In the genomic region with DNA sequence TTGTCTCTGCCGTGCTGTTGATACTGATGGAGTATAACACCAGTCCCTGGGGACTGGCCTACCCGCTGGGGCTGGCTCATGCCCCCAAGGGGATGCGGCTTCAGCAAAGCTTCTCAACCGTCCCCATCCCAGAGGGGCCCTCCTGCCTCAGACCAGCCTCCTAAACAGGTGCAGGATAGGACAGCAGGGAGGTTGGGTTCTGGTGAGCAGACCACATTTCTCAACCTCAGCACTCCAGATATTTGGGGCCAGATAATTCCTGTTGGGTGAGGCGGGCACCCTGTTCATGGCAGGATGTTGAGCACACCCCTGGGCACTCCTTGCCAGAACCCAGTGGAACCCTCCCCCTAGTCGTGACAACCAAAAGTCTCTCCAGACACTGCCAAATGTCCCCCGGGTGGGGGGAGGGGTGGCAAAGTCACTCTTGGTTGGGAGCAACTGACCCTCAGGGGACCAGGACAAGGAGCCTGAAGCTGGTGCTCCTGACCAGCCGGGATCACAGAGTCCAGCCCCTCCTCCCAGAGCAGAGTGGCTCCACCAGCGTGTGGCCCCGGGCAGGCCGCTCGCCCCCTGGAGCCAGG, we compare ENCODE assay signal across 16 cellular contexts.
DNase-seq lines count a peak whose midpoint lies in the region; ATAC-seq and TF ChIP-seq lines count a peak whose summit lies in the region.
"Had no signal": no experiment of that assay in that cellular context is flagged by ENCODE, and none has a peak within 500 bp of the region (broad histone marks: within the 10 kb centered on the region; RNA-seq: fewer than 3 reads in every experiment).

No MANE protein-coding gene starts in this region.

- H2BK15ac ChIP-seq in H9 (ENCODE audit: low read depth, low read length): no peak overlapping the region

- no peak overlapping the region for H3T11ph ChIP-seq in H9 (ENCODE audit: low read length)

- H3K4me1 ChIP-seq in H9 (ENCODE audit: insufficient read depth, low read length) (no peaks in the 10 kb centered on the region), fibroblast of lung (ENCODE audit: control insufficient read depth, extremely low read depth, insufficient read depth, low read length) (no peaks in the 10 kb centered on the region)
- H3K4me1 ChIP-seq: BE2C, SJSA1 had no signal

- H3K27me3 ChIP-seq in H9 (ENCODE audit: insufficient read depth, low read length) (no peaks in the 10 kb centered on the region), fibroblast of lung (ENCODE audit: control insufficient read depth, insufficient read depth, low read length) (no peaks in the 10 kb centered on the region)
- H3K27me3 ChIP-seq in CD4-positive, alpha-beta T cell (ENCODE audit: control insufficient read depth, insufficient read depth, low read length): peaks cover 5% of the 10 kb centered on the region
- H3K27me3 ChIP-seq: BE2C, SJSA1, tibial nerve had no signal

- H2BK5ac ChIP-seq in H9 (ENCODE audit: insufficient read length, low read length): no peak overlapping the region

- H3K56ac ChIP-seq in H9 (ENCODE audit: insufficient read length, low read depth, low read length): no peak overlapping the region

- H3K36me3 ChIP-seq in fibroblast of lung (ENCODE audit: control insufficient read depth, insufficient read depth, low read length): no peaks in the 10 kb centered on the region
- H3K36me3 ChIP-seq: BE2C, SJSA1 had no signal

- H3K4me1 Mint-ChIP-seq in CD14-positive monocyte (peaks cover 7% of the 10 kb centered on the region), H9 (no peaks in the 10 kb centered on the region), nephron (peaks cover 31% of the 10 kb centered on the region)
- peaks cover 4% of the 10 kb centered on the region for H3K4me1 Mint-ChIP-seq in CD4-positive, alpha-beta T cell (ENCODE audit: low read depth)

- H3K27me3 Mint-ChIP-seq in CD14-positive monocyte (ENCODE audit: low read depth in 3 of 3) (peaks cover 11 to 17% (median 12%) of the 10 kb centered on the region in 3 donors), H9 (ENCODE audit: low read depth) (no peaks in the 10 kb centered on the region), nephron (ENCODE audit: low read depth) (no peaks in the 10 kb centered on the region)
- H3K27me3 Mint-ChIP-seq in CD4-positive, alpha-beta T cell: peaks cover 5% of the 10 kb centered on the region

- peaks cover 0 to 14% (median 4%) of the 10 kb centered on the region in 7 donors for H3K9me3 Mint-ChIP-seq in CD14-positive monocyte
- peaks cover 7 to 18% of the 10 kb centered on the region in 2 experiments; a peak in 4 of 5 replicates for H3K9me3 Mint-ChIP-seq in H9
- peaks cover 6% of the 10 kb centered on the region for H3K9me3 Mint-ChIP-seq in nephron
- H3K9me3 Mint-ChIP-seq in CD4-positive, alpha-beta T cell: no peaks in the 10 kb centered on the region
- H3K9me3 Mint-ChIP-seq: stimulated activated memory B cell treated with anti-CD40 and anti-IgM and Interleukin-4, amounts not matched to agents 10 μg/mL and 1 μg/mL and 100 μg/mL, for 72 hours had no signal

- no peak overlapping the region for H2AK5ac ChIP-seq in H9 (ENCODE audit: insufficient read length, low read length)

- no peak overlapping the region for H4K8ac ChIP-seq in H9 (replicated peaks; ENCODE audit: insufficient read length, low read depth, low read length)

- no peaks in the 10 kb centered on the region for H3K79me1 ChIP-seq in H9 (ENCODE audit: insufficient read depth, low read depth, low read length, poor library complexity, severe bottlenecking)

- H3K4me2 ChIP-seq in H9 (ENCODE audit: insufficient read depth, insufficient read length, low read length): no peak overlapping the region
- H3K4me2 ChIP-seq in fibroblast of lung (ENCODE audit: extremely low read depth, insufficient read depth, low read length): no peak overlapping the region

- no peak overlapping the region for H3K23ac ChIP-seq in H9 (ENCODE audit: insufficient read length, low read depth, low read length)

- no peak overlapping the region for H2BK20ac ChIP-seq in H9 (ENCODE audit: low read depth, low read length, poor library complexity, severe bottlenecking)

- CTCF ChIA-PET in CD4-positive, alpha-beta T cell (lab: Charles Lee): interaction anchor here (0.6 kb wide), 1 partner anchor 35 kb away, joined by 3 read pairs; no protein-coding TSS in a partner anchor

- H3K27ac Mint-ChIP-seq in CD14-positive monocyte (peak overlapping the region in 1 of 7 donors; percentile 15), H9 (no peak overlapping the region), nephron (peak overlapping the region in 1 of 3 experiments; percentile 27)
- H3K27ac Mint-ChIP-seq in CD4-positive, alpha-beta T cell: no peak overlapping the region
- H3K27ac Mint-ChIP-seq: stimulated activated memory B cell treated with anti-CD40 and anti-IgM and Interleukin-4, amounts not matched to agents 10 μg/mL and 1 μg/mL and 100 μg/mL, for 72 hours had no signal

- H3K23me2 ChIP-seq in H9 (ENCODE audit: insufficient read length, low read depth, low read length, poor library complexity, severe bottlenecking): no peaks in the 10 kb centered on the region

- H3K36me3 Mint-ChIP-seq in CD14-positive monocyte (no peaks in the 10 kb centered on the region), H9 (ENCODE audit: insufficient read depth in 1 of 3, low read depth in 3 of 3) (peaks cover 0 to 6% (median 5%) of the 10 kb centered on the region in 3 experiments; a peak in 4 of 7 replicates), nephron (ENCODE audit: low read depth) (no peaks in the 10 kb centered on the region)
- H3K36me3 Mint-ChIP-seq in CD4-positive, alpha-beta T cell (ENCODE audit: low read depth): no peaks in the 10 kb centered on the region
- H3K36me3 Mint-ChIP-seq: stimulated activated memory B cell treated with anti-CD40 and anti-IgM and Interleukin-4, amounts not matched to agents 10 μg/mL and 1 μg/mL and 100 μg/mL, for 72 hours had no signal

- DNase-seq in CD14-positive monocyte (ENCODE audit: low spot score) (peak; percentile 42), H9 (peak; percentile 17), fibroblast of lung (ENCODE audit: low read depth in 2 of 2) (no peak), SHP77 treated with DMSO at 0.1 percent for 48 hours (lab: John Stamatoyannopoulos, UW) (no peak), SHP77 (lab: John Stamatoyannopoulos, UW) (no peak), NCI-H748 (lab: John Stamatoyannopoulos, UW; ENCODE audit: unreplicated experiment) (no peak)
- DNase-seq in CD4-positive, alpha-beta T cell: no peak
- DNase-seq: amniotic stem cell, DMS153, NCI-H510A had no signal

- WGBS in H9 (ENCODE audit: extremely low coverage, insufficient read length, low lambda C conversion rate): no CpG with 5 or more reads among the region's 12 CpGs

- no peak overlapping the region for H3K18ac ChIP-seq in H9 (ENCODE audit: insufficient read length, low read depth, low read length)

- intact Hi-C loops in CD14-positive monocyte (cut with micrococcal nuclease): loop anchor here (1.0 to 5.0 kb wide), 2 partner anchors 324 to 326 kb away; no protein-coding TSS in a partner anchor
- intact Hi-C loops in CD4-positive, alpha-beta T cell (cut with DNase I, micrococcal nuclease): loop anchor here in 1 of 2 experiments (1.0 to 10.0 kb wide), 2 partner anchors 326 to 487 kb away; no protein-coding TSS in a partner anchor

- H2BK120ac ChIP-seq in H9 (ENCODE audit: low read depth, low read length, poor library complexity, severe bottlenecking): no peak overlapping the region

- no peak overlapping the region for H4K91ac ChIP-seq in H9 (ENCODE audit: insufficient read length, low read depth, low read length)

- H3K27ac ChIP-seq in H9 (ENCODE audit: insufficient read length, low read depth, low read length) (no peak overlapping the region), fibroblast of lung (ENCODE audit: insufficient read depth, low read length) (peak overlapping the region; percentile 14)
- H3K27ac ChIP-seq in CD4-positive, alpha-beta T cell (ENCODE audit: low read depth, low read length): no peak overlapping the region
- H3K27ac ChIP-seq: SJSA1 had no signal

- H3K14ac ChIP-seq in H9 (ENCODE audit: insufficient read depth, low read length): no peak overlapping the region; the same call in 1 of the 2 replicates

- H3K4me3 ChIP-seq in fibroblast of lung (replicated peaks in 1 of 4; ENCODE audit: control extremely low read depth in 1 of 4, insufficient read depth in 1 of 4, low read depth in 3 of 4, low read length in 4 of 4): no peak overlapping the region
- H3K4me3 ChIP-seq: K562, SJSA1 had no signal

- H2BK12ac ChIP-seq in H9 (ENCODE audit: insufficient read length, low read depth, low read length): no peak overlapping the region

- H3K4ac ChIP-seq in H9 (ENCODE audit: low read depth, low read length): no peak overlapping the region

- H3K4me3 Mint-ChIP-seq in CD14-positive monocyte (peak overlapping the region in 1 of 2 donors; percentile 76), H9 (no peak overlapping the region), nephron (peak overlapping the region in 2 of 3 experiments; percentile 27 to 33)
- H3K4me3 Mint-ChIP-seq in CD4-positive, alpha-beta T cell: no peak overlapping the region

- TF ChIP-seq CTCF in CD14-positive monocyte (IDR thresholded peaks at IDR 0.05) (no peak), H9 (conservative IDR thresholded peaks at IDR 0.05) (no peak), fibroblast of lung (conservative IDR thresholded peaks at IDR 0.05 in 1 of 2, IDR thresholded peaks at IDR 0.05 in 1 of 2; ENCODE audit: low read depth in 1 of 2, low read length in 2 of 2) (no peak), nephron (IDR thresholded peaks at IDR 0.05; ENCODE audit: unreplicated experiment in 3 of 3) (no peak)
- TF ChIP-seq CTCF in CD4-positive, alpha-beta T cell (IDR thresholded peaks at IDR 0.05): no peak

- H3K9ac ChIP-seq in H9 (ENCODE audit: extremely low read depth, insufficient read length, low read length) (no peak overlapping the region), fibroblast of lung (ENCODE audit: insufficient read depth, low read length) (no peak overlapping the region)

- H3K79me2 ChIP-seq in H9 (ENCODE audit: insufficient read depth, low read length): no peaks in the 10 kb centered on the region
- no peaks in the 10 kb centered on the region for H3K79me2 ChIP-seq in fibroblast of lung (ENCODE audit: control insufficient read depth, insufficient read depth, low read length)

- H2AFZ ChIP-seq in H9 (ENCODE audit: low read length): no peak overlapping the region
- H2AFZ ChIP-seq in fibroblast of lung (ENCODE audit: low read length): no peak overlapping the region

- ATAC-seq in CD4-positive, alpha-beta T cell (ENCODE audit: poor library complexity): no peak

- H4K20me1 ChIP-seq in H9 (ENCODE audit: control insufficient read depth, insufficient read depth, insufficient read length): no peaks in the 10 kb centered on the region
- no peaks in the 10 kb centered on the region for H4K20me1 ChIP-seq in fibroblast of lung (ENCODE audit: control insufficient read depth, extremely low read depth, insufficient read depth, low read length)

- POLR2A ChIA-PET in CD4-positive, alpha-beta T cell (lab: Charles Lee): no interaction called here

- no peak overlapping the region for H4K5ac ChIP-seq in H9 (ENCODE audit: insufficient read length, low read depth, low read length)

- H3K9me3 ChIP-seq in H9 (ENCODE audit: control insufficient read depth, low read depth, low read length) (no peaks in the 10 kb centered on the region), fibroblast of lung (ENCODE audit: control insufficient read depth, insufficient read depth, low read depth, low read length) (no peaks in the 10 kb centered on the region)
- H3K9me3 ChIP-seq in CD4-positive, alpha-beta T cell (ENCODE audit: control insufficient read depth, low read length): no peaks in the 10 kb centered on the region
- H3K9me3 ChIP-seq: BE2C, tibial nerve had no signal

Comparison
In these comparisons a context has a peak if more than half of its experiments do, and no peak if none do; other contexts are left out.
1. DNase-seq: peak in CD14-positive monocyte (single experiment) and H9 (single experiment); none in fibroblast of lung (0 of 2), CD4-positive, alpha-beta T cell (0 of 10), SHP77 treated with DMSO at 0.1 percent for 48 hours (single experiment), SHP77 (0 of 2) and NCI-H748 (single experiment).
2. H3K4me3 Mint-ChIP-seq: peak in nephron (2 of 3); none in H9 (0 of 2) and CD4-positive, alpha-beta T cell (single experiment).